Comparison of ENCODE assay signal across 8 cellular contexts in genomic region chr2:230885467-230886130, GRCh38.
A peak's percentile ranks its signal among the peaks of the same experiment; 100 is the strongest.
DNase-seq lines count a peak whose midpoint lies in the region; ATAC-seq lines count a peak whose summit lies in the region.

No MANE protein-coding gene starts in this region.

- peaks cover 19% of the 10 kb centered on the region for H3K4me1 Mint-ChIP-seq in memory B cell
- peaks cover 3% of the 10 kb centered on the region for H3K4me1 Mint-ChIP-seq in T-helper 2 cell treated with Interferon-gamma antibody and Interleukin-4, amounts not matched to agents 5 μg/mL and 100 μg/mL, for 36 hours (ENCODE audit: low read depth)

- no peaks in the 10 kb centered on the region for H3K27me3 Mint-ChIP-seq in memory B cell
- H3K27me3 Mint-ChIP-seq in T-helper 2 cell treated with Interferon-gamma antibody and Interleukin-4, amounts not matched to agents 5 μg/mL and 100 μg/mL, for 36 hours (ENCODE audit: low read depth), result peaks cover 19% of the 10 kb centered on the region

- H3K4me3 Mint-ChIP-seq in memory B cell, result no peak overlapping the region
- H3K4me3 Mint-ChIP-seq in T-helper 2 cell treated with Interferon-gamma antibody and Interleukin-4, amounts not matched to agents 5 μg/mL and 100 μg/mL, for 36 hours, result no peak overlapping the region

- peak; percentile 65 for ATAC-seq in memory B cell (ENCODE audit: low read depth)

- no peaks in the 10 kb centered on the region for H3K36me3 Mint-ChIP-seq in memory B cell
- no peaks in the 10 kb centered on the region for H3K36me3 Mint-ChIP-seq in T-helper 2 cell treated with Interferon-gamma antibody and Interleukin-4, amounts not matched to agents 5 μg/mL and 100 μg/mL, for 36 hours (ENCODE audit: low read depth)

- DNase-seq in DMS79 treated with DMSO at 0.1 percent for 48 hours (lab: John Stamatoyannopoulos, UW) (peak; percentile 81), Kasumi-1 (lab: John Stamatoyannopoulos, UW) (peak; percentile 19 to 22), anterior cingulate cortex (lab: John Stamatoyannopoulos, UW) (peak in 51 of 58 donors; percentile 29 to 94 (median 73)), memory B cell (ENCODE audit: low spot score in 2 of 2) (no peak), NCI-H526 treated with DMSO at 0.1 percent for 48 hours (lab: John Stamatoyannopoulos, UW) (no peak)
- DNase-seq in T-helper 2 cell treated with Interferon-gamma antibody and Interleukin-4, amounts not matched to agents 5 μg/mL and 100 μg/mL, for 36 hours (ENCODE audit: low spot score), result no peak
- no peak for DNase-seq in stimulated activated naive CD4-positive, alpha-beta T cell treated with Interleukin-2 at 50 U/mL for 16 hours (lab: John Stamatoyannopoulos, UW)
- DNase-seq in stimulated activated CD4-positive, alpha-beta T cell treated with anti-CD3 and anti-CD28 coated beads, Interleukin-1b, Interleukin-23, amount 100 ng/mL, for 48 hours, result no peak

- H3K27ac Mint-ChIP-seq in memory B cell, result peak overlapping the region; percentile 17
- no peak overlapping the region for H3K27ac Mint-ChIP-seq in T-helper 2 cell treated with Interferon-gamma antibody and Interleukin-4, amounts not matched to agents 5 μg/mL and 100 μg/mL, for 36 hours

- no peaks in the 10 kb centered on the region for H3K9me3 Mint-ChIP-seq in memory B cell
- H3K9me3 Mint-ChIP-seq in T-helper 2 cell treated with Interferon-gamma antibody and Interleukin-4, amounts not matched to agents 5 μg/mL and 100 μg/mL, for 36 hours, result no peaks in the 10 kb centered on the region

Comparison
In these comparisons a context has a peak if more than half of its experiments do, and no peak if none do; other contexts are left out.
1. DNase-seq: peak in DMS79 treated with DMSO at 0.1 percent for 48 hours (single experiment), Kasumi-1 (2 of 2) and anterior cingulate cortex (51 of 58); none in memory B cell (0 of 2), NCI-H526 treated with DMSO at 0.1 percent for 48 hours (single experiment), T-helper 2 cell treated with Interferon-gamma antibody and Interleukin-4, amounts not matched to agents 5 μg/mL and 100 μg/mL, for 36 hours (single experiment), stimulated activated naive CD4-positive, alpha-beta T cell treated with Interleukin-2 at 50 U/mL for 16 hours (single experiment) and stimulated activated CD4-positive, alpha-beta T cell treated with anti-CD3 and anti-CD28 coated beads, Interleukin-1b, Interleukin-23, amount 100 ng/mL, for 48 hours (single experiment).